In the genomic region with DNA sequence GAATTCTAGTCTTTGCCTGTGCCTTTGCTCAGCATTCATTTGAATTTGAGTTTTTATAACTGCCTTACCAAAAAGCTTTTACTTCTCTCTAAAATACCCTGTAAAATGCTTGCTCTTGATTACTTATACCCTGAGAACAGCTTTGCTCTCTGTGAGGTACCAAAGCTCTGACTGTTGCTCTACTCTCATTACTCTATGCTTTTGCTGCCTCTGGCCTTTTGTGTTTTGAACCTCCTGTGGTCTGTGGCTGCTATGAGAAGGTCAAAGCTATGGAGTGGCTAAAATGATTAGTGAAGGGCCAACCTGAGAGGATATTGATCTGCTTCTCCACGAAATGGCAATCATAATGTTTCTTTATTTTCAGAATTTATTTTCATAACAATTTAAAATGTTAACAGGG, we compare ENCODE assay signal across 32 cellular contexts.
"Had no signal": no experiment of that assay in that cellular context is flagged by ENCODE, and none has a peak within 500 bp of the region (broad histone marks: within the 10 kb centered on the region; RNA-seq: fewer than 3 reads in every experiment).

No MANE protein-coding gene starts in this region.

- H3K27ac ChIP-seq: KMS-11, Peyer's patch, SJSA1 had no signal

- H3K9ac ChIP-seq: KMS-11, SK-N-SH had no signal

- H3K27me3 ChIP-seq: Peyer's patch, SJSA1 had no signal

- ATAC-seq: PC-3, T-cell had no signal

- H3K27ac Mint-ChIP-seq: T-cell had no signal

- H3K4me3 ChIP-seq: Peyer's patch, SJSA1 had no signal

- DNase-seq: Karpas-422, MM.1S, MV-4-11, NCI-H1092, NCI-H1105, NCI-H1417 treated with DMSO at 0.1 percent for 48 hours, NCI-H1436 treated with DMSO at 0.1 percent for 48 hours, NCI-H1694 treated with DMSO at 0.1 percent for 48 hours, NCI-H187 treated with DMSO at 0.1 percent for 48 hours, NCI-H2029, NCI-H2081, NCI-H2107, NCI-H2171, NCI-H226, NCI-H446 treated with DMSO at 0.1 percent for 48 hours, NCI-H510A, NCI-H524, NCI-H526, NCI-H69, NCI-H748 treated with DMSO at 0.1 percent for 48 hours, NCI-H82, OCI-M1, PC-3, Peyer's patch, Right ventricle myocardium superior, RPMI8226, SHP77 treated with DMSO at 0.1 percent for 48 hours, SK-N-SH, SW 1271, T-cell had no signal

- H3K4me1 ChIP-seq: Peyer's patch, SJSA1 had no signal

- H3K9me3 ChIP-seq: SJSA1, SK-N-SH had no signal

- H3K36me3 Mint-ChIP-seq: T-cell had no signal

- H3K27me3 Mint-ChIP-seq: T-cell had no signal

- H3K4me1 Mint-ChIP-seq: T-cell had no signal

- H3K4me2 ChIP-seq: KMS-11, SK-N-SH had no signal

- H3K36me3 ChIP-seq: Peyer's patch, SJSA1 had no signal

- H3K9me2 ChIP-seq: SK-N-SH had no signal

- H3K4me3 Mint-ChIP-seq: T-cell had no signal
